ENCODE assay signal across 8 cellular contexts in genomic region chr4:1854752-1855151, GRCh38. TPM values are rescaled to one million over a fixed set of nuclear protein-coding genes. Genes with fewer than 3 reads are reported as not detected.
A peak's percentile ranks its signal among the peaks of the same experiment; 100 is the strongest.
DNase-seq lines count a peak whose midpoint lies in the region; ATAC-seq lines count a peak whose summit lies in the region.

No MANE protein-coding gene starts in this region.

- H3K9me3 Mint-ChIP-seq in T-helper 2 cell treated with Interferon-gamma antibody and Interleukin-4, amounts not matched to agents 5 μg/mL and 100 μg/mL, for 36 hours, result no peaks in the 10 kb centered on the region
- H3K9me3 Mint-ChIP-seq in activated CD8-positive, alpha-beta T cell treated with anti-CD3 and anti-CD28 coated beads, Interleukin-2, amount 10 ng/mL, durations not matched to agents 7 days and 5 days (ENCODE audit: insufficient read depth), result no peaks in the 10 kb centered on the region

- no peak for ATAC-seq in activated CD8-positive, alpha-beta T cell treated with anti-CD3 and anti-CD28 coated beads, Interleukin-2, amount 10 ng/mL, durations not matched to agents 7 days and 5 days
- ATAC-seq in HG02588 (IDR thresholded peaks at IDR 0.05; ENCODE audit: unreplicated experiment), result no peak

- peak overlapping the region; percentile 79; the same call in 1 of the 2 replicates for H3K9ac ChIP-seq in iPS-20b (ENCODE audit: low read depth, low read length)
- H3K9ac ChIP-seq in stomach smooth muscle (ENCODE audit: low read length in 2 of 2), result peak overlapping the region; percentile 73 to 79

- no peak for DNase-seq in T-helper 2 cell treated with Interferon-gamma antibody and Interleukin-4, amounts not matched to agents 5 μg/mL and 100 μg/mL, for 36 hours (ENCODE audit: low spot score)
- DNase-seq in T-helper 2 cell, result no peak
- no peak for DNase-seq in activated CD8-positive, alpha-beta T cell treated with anti-CD3 and anti-CD28 coated beads, Interleukin-2, amount 10 ng/mL, durations not matched to agents 7 days and 5 days
- DNase-seq in stimulated activated CD4-positive, alpha-beta T cell treated with anti-CD3 and anti-CD28 coated beads, Interleukin-4, amount 100 ng/mL, for 24 hours, result no peak
- no peak for DNase-seq in stimulated activated CD4-positive, alpha-beta T cell treated with anti-CD3 and anti-CD28 coated beads, Interleukin-2, amount 100 ng/mL, for 48 hours

- H3K4me3 Mint-ChIP-seq in T-helper 2 cell treated with Interferon-gamma antibody and Interleukin-4, amounts not matched to agents 5 μg/mL and 100 μg/mL, for 36 hours, result peak overlapping the region; percentile 78
- H3K4me3 Mint-ChIP-seq in activated CD8-positive, alpha-beta T cell treated with anti-CD3 and anti-CD28 coated beads, Interleukin-2, amount 10 ng/mL, durations not matched to agents 7 days and 5 days, result peak overlapping the region; percentile 76

- no peaks in the 10 kb centered on the region for H3K27me3 Mint-ChIP-seq in T-helper 2 cell treated with Interferon-gamma antibody and Interleukin-4, amounts not matched to agents 5 μg/mL and 100 μg/mL, for 36 hours (ENCODE audit: low read depth)
- H3K27me3 Mint-ChIP-seq in activated CD8-positive, alpha-beta T cell treated with anti-CD3 and anti-CD28 coated beads, Interleukin-2, amount 10 ng/mL, durations not matched to agents 7 days and 5 days (ENCODE audit: low read depth), result no peaks in the 10 kb centered on the region

- H3K9me3 ChIP-seq in iPS-20b (ENCODE audit: insufficient read depth, low read depth, low read length) (no peaks in the 10 kb centered on the region), stomach smooth muscle (ENCODE audit: control insufficient read depth in 2 of 2, low read length in 2 of 2) (no peaks in the 10 kb centered on the region)

- H3K27ac ChIP-seq in iPS-20b (ENCODE audit: low read length) (no peak overlapping the region), stomach smooth muscle (ENCODE audit: low read length) (no peak overlapping the region)

- peaks cover 9% of the 10 kb centered on the region; the same call in 1 of the 2 replicates for H3K36me3 ChIP-seq in iPS-20b (ENCODE audit: insufficient read depth, low read depth, low read length)
- H3K36me3 ChIP-seq in stomach smooth muscle (ENCODE audit: control insufficient read depth in 2 of 2, insufficient read depth in 2 of 2, low read length in 2 of 2), result peaks cover 0 to 3% of the 10 kb centered on the region in 2 donors

- CTCF ChIA-PET in activated CD8-positive, alpha-beta T cell treated with anti-CD3 and anti-CD28 coated beads, Interleukin-2, amount 10 ng/mL, durations not matched to agents 7 days and 5 days (lab: Charles Lee), result interaction anchor here (1.0 to 2.4 kb wide), 3 partner anchors 45 to 52 kb away, joined by 3 to 9 read pairs (median 4); no protein-coding TSS in a partner anchor

- H3K4me3 ChIP-seq in iPS-20b (ENCODE audit: low read length), result peak overlapping the region; percentile 89
- peak overlapping the region; percentile 47 to 84 for H3K4me3 ChIP-seq in stomach smooth muscle (ENCODE audit: low read length in 2 of 2)

- H3K36me3 Mint-ChIP-seq in T-helper 2 cell treated with Interferon-gamma antibody and Interleukin-4, amounts not matched to agents 5 μg/mL and 100 μg/mL, for 36 hours (ENCODE audit: low read depth), result peaks cover 4% of the 10 kb centered on the region
- H3K36me3 Mint-ChIP-seq in activated CD8-positive, alpha-beta T cell treated with anti-CD3 and anti-CD28 coated beads, Interleukin-2, amount 10 ng/mL, durations not matched to agents 7 days and 5 days (ENCODE audit: low read depth), result peaks cover 9% of the 10 kb centered on the region

- peaks cover 43% of the 10 kb centered on the region for H3K27me3 ChIP-seq in iPS-20b (ENCODE audit: insufficient read depth, low read length)
- no peaks in the 10 kb centered on the region for H3K27me3 ChIP-seq in stomach smooth muscle (ENCODE audit: control insufficient read depth in 1 of 2, insufficient read depth in 2 of 2, low read length in 2 of 2)

- POLR2A ChIA-PET in activated CD8-positive, alpha-beta T cell treated with anti-CD3 and anti-CD28 coated beads, Interleukin-2, amount 10 ng/mL, durations not matched to agents 7 days and 5 days (lab: Charles Lee), result interaction anchor here (0.6 to 3.4 kb wide), 5 partner anchors 8 to 142 kb away, joined by 3 to 29 read pairs (median 3); partner anchors contain the start of genes NSD2 and SLBP

- peaks cover 5% of the 10 kb centered on the region; the same call in 1 of the 2 replicates for H3K4me1 ChIP-seq in iPS-20b (ENCODE audit: insufficient read depth, low read length)
- H3K4me1 ChIP-seq in stomach smooth muscle (ENCODE audit: control insufficient read depth, insufficient read depth, low read length), result peaks cover 26% of the 10 kb centered on the region

- peak overlapping the region; percentile 70 for H3K27ac Mint-ChIP-seq in T-helper 2 cell treated with Interferon-gamma antibody and Interleukin-4, amounts not matched to agents 5 μg/mL and 100 μg/mL, for 36 hours
- H3K27ac Mint-ChIP-seq in activated CD8-positive, alpha-beta T cell treated with anti-CD3 and anti-CD28 coated beads, Interleukin-2, amount 10 ng/mL, durations not matched to agents 7 days and 5 days, result peak overlapping the region; percentile 84

- H3K4me1 Mint-ChIP-seq in T-helper 2 cell treated with Interferon-gamma antibody and Interleukin-4, amounts not matched to agents 5 μg/mL and 100 μg/mL, for 36 hours (ENCODE audit: low read depth), result peaks cover 26% of the 10 kb centered on the region
- peaks cover 53% of the 10 kb centered on the region for H3K4me1 Mint-ChIP-seq in activated CD8-positive, alpha-beta T cell treated with anti-CD3 and anti-CD28 coated beads, Interleukin-2, amount 10 ng/mL, durations not matched to agents 7 days and 5 days (ENCODE audit: low read depth)

RNA-seq across cellular contexts. Expression of gene LETM1, which starts 1.2 kb away (rescaled TPM):
- total RNA-seq in activated CD8-positive, alpha-beta T cell treated with anti-CD3 and anti-CD28 coated beads, Interleukin-2, amount 10 ng/mL, durations not matched to agents 7 days and 5 days, result 10 to 100 TPM; 56.6 to 58.9 TPM

RNA-seq across cellular contexts. Expression of gene NSD2, which starts 16.4 kb away (rescaled TPM):
- total RNA-seq in activated CD8-positive, alpha-beta T cell treated with anti-CD3 and anti-CD28 coated beads, Interleukin-2, amount 10 ng/mL, durations not matched to agents 7 days and 5 days, result 100 to 1,000 TPM; 287 to 290 TPM
